1 cellular context compared by ENCODE assay signal in the genomic region with DNA sequence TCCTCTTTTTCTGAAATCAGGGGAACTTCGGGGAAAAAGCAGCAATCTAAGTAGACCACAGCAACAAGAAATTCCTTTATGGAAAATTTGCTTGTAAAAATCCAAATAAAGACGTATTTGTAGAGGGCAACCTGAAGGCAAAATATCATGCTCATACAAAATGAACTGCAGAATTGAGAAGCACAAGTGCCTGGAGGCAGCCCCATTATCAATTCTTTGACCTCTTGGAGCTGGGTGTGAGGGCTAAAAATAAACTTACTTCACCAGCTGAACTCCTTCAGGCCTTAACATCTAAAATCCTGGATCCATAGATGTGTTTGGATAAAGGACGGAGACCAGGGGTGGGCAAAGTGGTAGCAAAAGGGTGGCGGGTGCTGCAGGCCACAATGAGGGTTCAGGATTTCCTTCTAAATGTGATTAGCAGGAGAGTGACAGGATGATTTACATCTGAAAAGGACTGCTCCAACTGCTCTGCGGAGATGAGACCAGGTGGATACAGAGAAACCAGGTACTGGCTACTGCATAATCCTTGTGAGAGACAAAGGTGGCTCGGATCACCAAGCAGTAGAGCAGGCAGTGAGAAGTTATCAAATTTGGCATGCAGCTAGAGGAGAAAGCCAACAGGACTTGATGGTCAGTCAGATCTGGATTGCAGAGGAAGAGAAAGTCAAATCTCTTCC.
A peak's percentile ranks its signal among the peaks of the same experiment; 100 is the strongest.
TF ChIP-seq lines count a peak whose summit lies in the region.

No MANE protein-coding gene starts in this region.

TF ChIP-seq in H1, 55 proteins besides CTCF, POLR2A, EP300 and RAD21 (continued from another document):
- TF ChIP-seq, protein P1, sequence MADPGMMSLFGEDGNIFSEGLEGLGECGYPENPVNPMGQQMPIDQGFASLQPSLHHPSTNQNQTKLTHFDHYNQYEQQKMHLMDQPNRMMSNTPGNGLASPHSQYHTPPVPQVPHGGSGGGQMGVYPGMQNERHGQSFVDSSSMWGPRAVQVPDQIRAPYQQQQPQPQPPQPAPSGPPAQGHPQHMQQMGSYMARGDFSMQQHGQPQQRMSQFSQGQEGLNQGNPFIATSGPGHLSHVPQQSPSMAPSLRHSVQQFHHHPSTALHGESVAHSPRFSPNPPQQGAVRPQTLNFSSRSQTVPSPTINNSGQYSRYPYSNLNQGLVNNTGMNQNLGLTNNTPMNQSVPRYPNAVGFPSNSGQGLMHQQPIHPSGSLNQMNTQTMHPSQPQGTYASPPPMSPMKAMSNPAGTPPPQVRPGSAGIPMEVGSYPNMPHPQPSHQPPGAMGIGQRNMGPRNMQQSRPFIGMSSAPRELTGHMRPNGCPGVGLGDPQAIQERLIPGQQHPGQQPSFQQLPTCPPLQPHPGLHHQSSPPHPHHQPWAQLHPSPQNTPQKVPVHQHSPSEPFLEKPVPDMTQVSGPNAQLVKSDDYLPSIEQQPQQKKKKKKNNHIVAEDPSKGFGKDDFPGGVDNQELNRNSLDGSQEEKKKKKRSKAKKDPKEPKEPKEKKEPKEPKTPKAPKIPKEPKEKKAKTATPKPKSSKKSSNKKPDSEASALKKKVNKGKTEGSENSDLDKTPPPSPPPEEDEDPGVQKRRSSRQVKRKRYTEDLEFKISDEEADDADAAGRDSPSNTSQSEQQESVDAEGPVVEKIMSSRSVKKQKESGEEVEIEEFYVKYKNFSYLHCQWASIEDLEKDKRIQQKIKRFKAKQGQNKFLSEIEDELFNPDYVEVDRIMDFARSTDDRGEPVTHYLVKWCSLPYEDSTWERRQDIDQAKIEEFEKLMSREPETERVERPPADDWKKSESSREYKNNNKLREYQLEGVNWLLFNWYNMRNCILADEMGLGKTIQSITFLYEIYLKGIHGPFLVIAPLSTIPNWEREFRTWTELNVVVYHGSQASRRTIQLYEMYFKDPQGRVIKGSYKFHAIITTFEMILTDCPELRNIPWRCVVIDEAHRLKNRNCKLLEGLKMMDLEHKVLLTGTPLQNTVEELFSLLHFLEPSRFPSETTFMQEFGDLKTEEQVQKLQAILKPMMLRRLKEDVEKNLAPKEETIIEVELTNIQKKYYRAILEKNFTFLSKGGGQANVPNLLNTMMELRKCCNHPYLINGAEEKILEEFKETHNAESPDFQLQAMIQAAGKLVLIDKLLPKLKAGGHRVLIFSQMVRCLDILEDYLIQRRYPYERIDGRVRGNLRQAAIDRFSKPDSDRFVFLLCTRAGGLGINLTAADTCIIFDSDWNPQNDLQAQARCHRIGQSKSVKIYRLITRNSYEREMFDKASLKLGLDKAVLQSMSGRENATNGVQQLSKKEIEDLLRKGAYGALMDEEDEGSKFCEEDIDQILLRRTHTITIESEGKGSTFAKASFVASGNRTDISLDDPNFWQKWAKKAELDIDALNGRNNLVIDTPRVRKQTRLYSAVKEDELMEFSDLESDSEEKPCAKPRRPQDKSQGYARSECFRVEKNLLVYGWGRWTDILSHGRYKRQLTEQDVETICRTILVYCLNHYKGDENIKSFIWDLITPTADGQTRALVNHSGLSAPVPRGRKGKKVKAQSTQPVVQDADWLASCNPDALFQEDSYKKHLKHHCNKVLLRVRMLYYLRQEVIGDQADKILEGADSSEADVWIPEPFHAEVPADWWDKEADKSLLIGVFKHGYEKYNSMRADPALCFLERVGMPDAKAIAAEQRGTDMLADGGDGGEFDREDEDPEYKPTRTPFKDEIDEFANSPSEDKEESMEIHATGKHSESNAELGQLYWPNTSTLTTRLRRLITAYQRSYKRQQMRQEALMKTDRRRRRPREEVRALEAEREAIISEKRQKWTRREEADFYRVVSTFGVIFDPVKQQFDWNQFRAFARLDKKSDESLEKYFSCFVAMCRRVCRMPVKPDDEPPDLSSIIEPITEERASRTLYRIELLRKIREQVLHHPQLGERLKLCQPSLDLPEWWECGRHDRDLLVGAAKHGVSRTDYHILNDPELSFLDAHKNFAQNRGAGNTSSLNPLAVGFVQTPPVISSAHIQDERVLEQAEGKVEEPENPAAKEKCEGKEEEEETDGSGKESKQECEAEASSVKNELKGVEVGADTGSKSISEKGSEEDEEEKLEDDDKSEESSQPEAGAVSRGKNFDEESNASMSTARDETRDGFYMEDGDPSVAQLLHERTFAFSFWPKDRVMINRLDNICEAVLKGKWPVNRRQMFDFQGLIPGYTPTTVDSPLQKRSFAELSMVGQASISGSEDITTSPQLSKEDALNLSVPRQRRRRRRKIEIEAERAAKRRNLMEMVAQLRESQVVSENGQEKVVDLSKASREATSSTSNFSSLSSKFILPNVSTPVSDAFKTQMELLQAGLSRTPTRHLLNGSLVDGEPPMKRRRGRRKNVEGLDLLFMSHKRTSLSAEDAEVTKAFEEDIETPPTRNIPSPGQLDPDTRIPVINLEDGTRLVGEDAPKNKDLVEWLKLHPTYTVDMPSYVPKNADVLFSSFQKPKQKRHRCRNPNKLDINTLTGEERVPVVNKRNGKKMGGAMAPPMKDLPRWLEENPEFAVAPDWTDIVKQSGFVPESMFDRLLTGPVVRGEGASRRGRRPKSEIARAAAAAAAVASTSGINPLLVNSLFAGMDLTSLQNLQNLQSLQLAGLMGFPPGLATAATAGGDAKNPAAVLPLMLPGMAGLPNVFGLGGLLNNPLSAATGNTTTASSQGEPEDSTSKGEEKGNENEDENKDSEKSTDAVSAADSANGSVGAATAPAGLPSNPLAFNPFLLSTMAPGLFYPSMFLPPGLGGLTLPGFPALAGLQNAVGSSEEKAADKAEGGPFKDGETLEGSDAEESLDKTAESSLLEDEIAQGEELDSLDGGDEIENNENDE (IDR thresholded peaks at IDR 0.05; ENCODE audit: insufficient replicate concordance, low read length): no peak
- 0 out of 2 replicates have a peak, but pooled peaks have one; percentile 32 for TF ChIP-seq RBBP5 (IDR thresholded peaks at IDR 0.05; ENCODE audit: borderline replicate concordance, low read depth, low read length)
TF ChIP-seq in H1: peak in this region for 2.
